In genomic region chr12:125050868-125051267, GRCh38 we compare ENCODE assay signal across 25 cellular contexts. TPM values are rescaled to one million over a fixed set of nuclear protein-coding genes. Genes with fewer than 3 reads are reported as not detected.
A peak's percentile ranks its signal among the peaks of the same experiment; 100 is the strongest.
DNase-seq lines count a peak whose midpoint lies in the region; ATAC-seq and TF ChIP-seq lines count a peak whose summit lies in the region.
"Had no signal": no experiment of that assay in that cellular context is flagged by ENCODE, and none has a peak within 500 bp of the region (broad histone marks: within the 10 kb centered on the region; RNA-seq: fewer than 3 reads in every experiment).

No MANE protein-coding gene starts in this region.

- no peak for ATAC-seq in activated naive CD4-positive, alpha-beta T cell treated with anti-CD3 and anti-CD28 coated beads, Interleukin-2, amount 50 U/mL, for 72 hours
- ATAC-seq: gastroesophageal sphincter, mucosa of descending colon, right cardiac atrium had no signal

- H3K4me3 Mint-ChIP-seq in activated naive CD4-positive, alpha-beta T cell treated with anti-CD3 and anti-CD28 coated beads, Interleukin-2, amount 10 ng/mL, durations not matched to agents 7 days and 5 days = peak overlapping the region; percentile 39
- no peak overlapping the region for H3K4me3 Mint-ChIP-seq in glutamatergic neuron (ENCODE audit: unreplicated experiment)
- H3K4me3 Mint-ChIP-seq: neural crest cell had no signal

- H3K4me1 Mint-ChIP-seq in activated naive CD4-positive, alpha-beta T cell treated with anti-CD3 and anti-CD28 coated beads, Interleukin-2, amount 10 ng/mL, durations not matched to agents 7 days and 5 days = peaks cover 14% of the 10 kb centered on the region
- H3K4me1 Mint-ChIP-seq in glutamatergic neuron (ENCODE audit: low read depth, unreplicated experiment) = peaks cover 2% of the 10 kb centered on the region

- no peak overlapping the region for H3K27ac Mint-ChIP-seq in activated naive CD4-positive, alpha-beta T cell treated with anti-CD3 and anti-CD28 coated beads, Interleukin-2, amount 10 ng/mL, durations not matched to agents 7 days and 5 days
- H3K27ac Mint-ChIP-seq in activated naive CD4-positive, alpha-beta T cell treated with anti-CD3 and anti-CD28 coated beads, Interleukin-2, amount 50 U/mL, for 72 hours = no peak overlapping the region
- peak overlapping the region; percentile 70 for H3K27ac Mint-ChIP-seq in glutamatergic neuron (ENCODE audit: unreplicated experiment)
- H3K27ac Mint-ChIP-seq: activated naive CD4-positive, alpha-beta T cell treated with anti-CD3 and anti-CD28 coated beads, Interleukin-2, amount 50 U/mL, for 24 hours; stimulated activated naive CD8-positive, alpha-beta T cell treated with anti-CD3 and anti-CD28 coated beads, Interleukin-15, Interleukin-2, amounts not matched to agents 100 ng/mL and 50 ng/mL, for 24 hours had no signal

- no peak for TF ChIP-seq CTCF in glutamatergic neuron (IDR thresholded peaks at IDR 0.05; ENCODE audit: partially characterized antibody, unreplicated experiment)

- no peaks in the 10 kb centered on the region for H3K9me3 Mint-ChIP-seq in activated naive CD4-positive, alpha-beta T cell treated with anti-CD3 and anti-CD28 coated beads, Interleukin-2, amount 10 ng/mL, durations not matched to agents 7 days and 5 days
- no peaks in the 10 kb centered on the region for H3K9me3 Mint-ChIP-seq in activated naive CD4-positive, alpha-beta T cell treated with anti-CD3 and anti-CD28 coated beads, Interleukin-2, amount 50 U/mL, for 72 hours
- H3K9me3 Mint-ChIP-seq in glutamatergic neuron (ENCODE audit: unreplicated experiment) = no peaks in the 10 kb centered on the region
- H3K9me3 Mint-ChIP-seq: activated naive CD4-positive, alpha-beta T cell treated with anti-CD3 and anti-CD28 coated beads, Interleukin-2, amount 50 U/mL, for 24 hours; stimulated activated naive CD8-positive, alpha-beta T cell treated with anti-CD3 and anti-CD28 coated beads, Interleukin-15, Interleukin-2, amounts not matched to agents 100 ng/mL and 50 ng/mL, for 24 hours had no signal

- DNase-seq in activated naive CD4-positive, alpha-beta T cell treated with anti-CD3 and anti-CD28 coated beads, Interleukin-2, amount 10 ng/mL, durations not matched to agents 7 days and 5 days = no peak
- no peak for DNase-seq in activated naive CD4-positive, alpha-beta T cell treated with anti-CD3 and anti-CD28 coated beads, Interleukin-2, amount 50 U/mL, for 72 hours (ENCODE audit: low spot score in 2 of 2)
- DNase-seq in OCI-M1 (lab: John Stamatoyannopoulos, UW) = peak; percentile 17
- no peak for DNase-seq in glutamatergic neuron
- DNase-seq in stimulated activated CD4-positive, alpha-beta T cell treated with anti-CD3 and anti-CD28 coated beads, Interleukin-12 subunit alpha, Interleukin-12 subunit beta, amount 100 ng/mL, for 4 hours = no peak
- no peak for DNase-seq in D341Med (ENCODE audit: low spot score)
- DNase-seq in NCI-H2081 treated with DMSO at 0.1 percent for 48 hours (lab: John Stamatoyannopoulos, UW) = no peak
- DNase-seq: activated CD4-positive, alpha-beta T cell treated with anti-CD3 and anti-CD28 coated beads, Interleukin-2, amount 50 U/mL, for 1 hour; anterior cingulate cortex; DMS79 treated with DMSO at 0.1 percent for 48 hours; GF-D8; IMR-90; left cardiac atrium; mucosa of descending colon; NCI-H146; NCI-H510A; posterior cingulate gyrus; right cardiac atrium; RPMI8226; stimulated activated CD4-positive, alpha-beta T cell treated with anti-CD3 and anti-CD28 coated beads, Interleukin-2, amount 100 ng/mL, for 24 hours; T1000 had no signal

- CTCF ChIA-PET in activated naive CD4-positive, alpha-beta T cell treated with anti-CD3 and anti-CD28 coated beads, Interleukin-2, amount 10 ng/mL, durations not matched to agents 7 days and 5 days (lab: Charles Lee) = no interaction called here

- H3K36me3 Mint-ChIP-seq in activated naive CD4-positive, alpha-beta T cell treated with anti-CD3 and anti-CD28 coated beads, Interleukin-2, amount 10 ng/mL, durations not matched to agents 7 days and 5 days = no peaks in the 10 kb centered on the region
- H3K36me3 Mint-ChIP-seq in activated naive CD4-positive, alpha-beta T cell treated with anti-CD3 and anti-CD28 coated beads, Interleukin-2, amount 50 U/mL, for 72 hours = no peaks in the 10 kb centered on the region
- H3K36me3 Mint-ChIP-seq in glutamatergic neuron (ENCODE audit: unreplicated experiment) = peaks cover 5% of the 10 kb centered on the region
- H3K36me3 Mint-ChIP-seq: activated naive CD4-positive, alpha-beta T cell treated with anti-CD3 and anti-CD28 coated beads, Interleukin-2, amount 50 U/mL, for 24 hours had no signal

- H3K27me3 Mint-ChIP-seq in activated naive CD4-positive, alpha-beta T cell treated with anti-CD3 and anti-CD28 coated beads, Interleukin-2, amount 10 ng/mL, durations not matched to agents 7 days and 5 days = peaks cover 9% of the 10 kb centered on the region
- H3K27me3 Mint-ChIP-seq in glutamatergic neuron (ENCODE audit: unreplicated experiment) = no peaks in the 10 kb centered on the region
- H3K27me3 Mint-ChIP-seq: activated naive CD4-positive, alpha-beta T cell treated with anti-CD3 and anti-CD28 coated beads, Interleukin-2, amount 50 U/mL, for 24 hours had no signal

RNA-seq across cellular contexts. Expression of gene AACS, which starts 14.4 kb away (rescaled TPM):
- total RNA-seq in activated naive CD4-positive, alpha-beta T cell treated with anti-CD3 and anti-CD28 coated beads, Interleukin-2, amount 50 U/mL, for 72 hours = 10 to 100 TPM; 24.0 to 36.0 TPM
- total RNA-seq in glutamatergic neuron (ENCODE audit: unreplicated experiment) = 59.3 TPM

RNA-seq across cellular contexts. Expression of gene BRI3BP, which starts 57.4 kb away (rescaled TPM):
- total RNA-seq in activated naive CD4-positive, alpha-beta T cell treated with anti-CD3 and anti-CD28 coated beads, Interleukin-2, amount 50 U/mL, for 72 hours = 10 to 100 TPM in 1 of 2 donors, 1 to 10 TPM in 1; 9.2 to 28.0 TPM
- total RNA-seq in glutamatergic neuron (ENCODE audit: unreplicated experiment) = 1.5 TPM
